ENCODE assay signal across 1 cellular context in genomic region chr19:49395581-49396407, GRCh38.
TF ChIP-seq lines count a peak whose summit lies in the region.

No MANE protein-coding gene starts in this region.

TF ChIP-seq in IMR-90, 13 proteins besides CTCF, POLR2A, EP300 and RAD21:
- TF ChIP-seq RFX5 (IDR thresholded peaks at IDR 0.05; ENCODE audit: low read depth, low read length): no peak
- TF ChIP-seq ELK1 (IDR thresholded peaks at IDR 0.05; ENCODE audit: borderline replicate concordance, low read depth, low read length): no peak
- TF ChIP-seq CEBPB (IDR thresholded peaks at IDR 0.05; ENCODE audit: low read depth, low read length): 0 out of 2 replicates have a peak, but pooled peaks have one; percentile 30
- no peak for TF ChIP-seq MAFK (IDR thresholded peaks at IDR 0.05; ENCODE audit: low read depth, low read length)
TF ChIP-seq in IMR-90: peak in this region for 1.
